In the genomic region with DNA sequence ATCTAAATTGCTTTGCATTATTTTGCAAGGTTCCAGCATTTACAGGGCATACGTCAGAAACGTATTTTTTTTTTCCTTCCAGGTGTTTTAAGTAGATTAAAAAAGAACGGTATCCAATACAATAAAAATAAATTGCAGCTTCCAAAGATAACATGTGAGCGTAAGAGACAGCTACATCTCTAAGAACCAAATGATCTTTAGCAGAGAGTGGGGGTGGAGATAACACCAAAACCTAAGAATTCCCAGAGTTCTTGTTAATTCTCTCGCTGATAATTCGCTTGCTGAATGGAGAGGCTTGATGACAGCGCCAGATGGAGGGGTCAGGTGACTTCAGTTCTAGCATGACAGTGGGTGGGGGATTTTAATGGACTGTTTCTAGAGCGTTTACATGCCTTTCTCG, we compare ENCODE assay signal across 15 cellular contexts. TPM values are rescaled to one million over a fixed set of nuclear protein-coding genes. Genes with fewer than 3 reads are reported as not detected.
DNase-seq lines count a peak whose midpoint lies in the region; ATAC-seq and TF ChIP-seq lines count a peak whose summit lies in the region.
"Had no signal": no experiment of that assay in that cellular context is flagged by ENCODE, and none has a peak within 500 bp of the region (broad histone marks: within the 10 kb centered on the region; RNA-seq: fewer than 3 reads in every experiment).

No MANE protein-coding gene starts in this region.

- H3K9me3 ChIP-seq in left ventricle myocardium inferior (replicated peaks) (no peaks in the 10 kb centered on the region), WERI-Rb-1 (ENCODE audit: severe bottlenecking) (no peaks in the 10 kb centered on the region), iPS-20b (ENCODE audit: insufficient read depth, low read depth, low read length) (no peaks in the 10 kb centered on the region), upper lobe of right lung (no peaks in the 10 kb centered on the region)
- H3K9me3 ChIP-seq: vagina had no signal

- H3K4me3 ChIP-seq in left ventricle myocardium inferior (peak overlapping the region; percentile 59), WERI-Rb-1 (ENCODE audit: low read depth, low read length) (peak overlapping the region; percentile 31), iPS-20b (ENCODE audit: low read length) (peak overlapping the region; percentile 47; the same call in 1 of the 2 replicates), upper lobe of right lung (no peak overlapping the region)

- no peak for TF ChIP-seq CTCF in left ventricle myocardium inferior (IDR thresholded peaks at IDR 0.05; ENCODE audit: borderline replicate concordance)
- TF ChIP-seq CTCF in WERI-Rb-1 (IDR thresholded peaks at IDR 0.05; ENCODE audit: low read depth, low read length), result no peak
- no peak for TF ChIP-seq CTCF in upper lobe of right lung (IDR thresholded peaks at IDR 0.05)

- H3K27ac ChIP-seq in left ventricle myocardium inferior (replicated peaks), result no peak overlapping the region
- no peak overlapping the region for H3K27ac ChIP-seq in WERI-Rb-1
- no peak overlapping the region for H3K27ac ChIP-seq in iPS-20b (ENCODE audit: low read length)
- no peak overlapping the region for H3K27ac ChIP-seq in upper lobe of right lung
- H3K27ac ChIP-seq: KMS-11, vagina had no signal

- H3K27me3 ChIP-seq in left ventricle myocardium inferior (ENCODE audit: low read depth) (no peaks in the 10 kb centered on the region), WERI-Rb-1 (ENCODE audit: insufficient read depth, low read depth, severe bottlenecking) (peaks cover 13% of the 10 kb centered on the region), iPS-20b (ENCODE audit: insufficient read depth, low read length) (no peaks in the 10 kb centered on the region), upper lobe of right lung (no peaks in the 10 kb centered on the region)
- H3K27me3 ChIP-seq: vagina had no signal

- intact Hi-C loops in left ventricle myocardium inferior (cut with micrococcal nuclease), result no loop called here
- intact Hi-C loops in left cardiac atrium (cut with DNase I), result no loop called here
- intact Hi-C loops in upper lobe of right lung (cut with DNase I), result no loop called here

- peaks cover 12% of the 10 kb centered on the region for H3K4me1 ChIP-seq in left ventricle myocardium inferior
- peaks cover 13% of the 10 kb centered on the region; the same call in 1 of the 2 replicates for H3K4me1 ChIP-seq in iPS-20b (ENCODE audit: insufficient read depth, low read length)
- H3K4me1 ChIP-seq in upper lobe of right lung, result peaks cover 7% of the 10 kb centered on the region
- H3K4me1 ChIP-seq: vagina had no signal

- ATAC-seq in left cardiac atrium, result no peak
- no peak for ATAC-seq in upper lobe of right lung
- no peak for ATAC-seq in GM19324 (IDR thresholded peaks at IDR 0.05; ENCODE audit: low FRiP score, unreplicated experiment)

- no peak for DNase-seq in left ventricle myocardium inferior
- no peak for DNase-seq in left cardiac atrium
- DNase-seq in WERI-Rb-1, result peak; percentile 43
- no peak for DNase-seq in upper lobe of right lung
- no peak for DNase-seq in HuH-7.5 (ENCODE audit: low spot score)
- no peak for DNase-seq in inferior parietal cortex (ENCODE audit: extremely low spot score)
- DNase-seq: ACHN; activated CD8-positive, alpha-beta memory T cell treated with anti-CD3 and anti-CD28 coated beads, Interleukin-2, amount 50 U/mL, for 48 hours; foreskin fibroblast; NCI-H2029 treated with DMSO at 0.1 percent for 48 hours; Right ventricle myocardium superior had no signal

- H3K9ac ChIP-seq in iPS-20b (ENCODE audit: low read depth, low read length), result no peak overlapping the region
- H3K9ac ChIP-seq: KMS-11 had no signal

- H3K36me3 ChIP-seq in left ventricle myocardium inferior, result no peaks in the 10 kb centered on the region
- no peaks in the 10 kb centered on the region for H3K36me3 ChIP-seq in WERI-Rb-1
- H3K36me3 ChIP-seq in iPS-20b (ENCODE audit: insufficient read depth, low read depth, low read length), result no peaks in the 10 kb centered on the region
- H3K36me3 ChIP-seq in upper lobe of right lung, result no peaks in the 10 kb centered on the region
- H3K36me3 ChIP-seq: vagina had no signal

RNA-seq across cellular contexts. Expression of gene CLCN4, which starts 2.3 kb away (rescaled TPM):
- total RNA-seq in left ventricle myocardium inferior (36.1 TPM), left cardiac atrium (10 to 100 TPM; 22.2 to 22.8 TPM), upper lobe of right lung (9.8 TPM)
